In genomic region chr1:178004926-178005391, GRCh38 we compare ENCODE assay signal across 14 cellular contexts. TPM values are rescaled to one million over a fixed set of nuclear protein-coding genes. Genes with fewer than 3 reads are reported as not detected.
DNase-seq lines count a peak whose midpoint lies in the region; ATAC-seq, FAIRE-seq and TF ChIP-seq lines count a peak whose summit lies in the region.
"Had no signal": no experiment of that assay in that cellular context is flagged by ENCODE, and none has a peak within 500 bp of the region (broad histone marks: within the 10 kb centered on the region; RNA-seq: fewer than 3 reads in every experiment).

No MANE protein-coding gene starts in this region.

- H3K4ac ChIP-seq in H9 (ENCODE audit: low read depth, low read length): no peak overlapping the region

- TF ChIP-seq CTCF in endothelial cell of umbilical vein (IDR thresholded peaks at IDR 0.05; ENCODE audit: extremely low read depth in 1 of 2, insufficient read depth in 1 of 2, low read depth in 1 of 2, low read length in 2 of 2) (no peak), H9 (conservative IDR thresholded peaks at IDR 0.05) (no peak)

- H2AFZ ChIP-seq in endothelial cell of umbilical vein (ENCODE audit: low read depth, low read length): peak overlapping the region; percentile 53
- H2AFZ ChIP-seq in H9 (ENCODE audit: low read length): no peak overlapping the region

- POLR2A ChIA-PET in endothelial cell of umbilical vein (lab: Charles Lee): no interaction called here

- no peak for TF ChIP-seq POLR2A in endothelial cell of umbilical vein (IDR thresholded peaks at IDR 0.05; ENCODE audit: low read depth, low read length)

- FAIRE-seq in endothelial cell of umbilical vein (lab: Jason Lieb, UNC): peak; percentile 78

- H3K27ac ChIP-seq in endothelial cell of umbilical vein (ENCODE audit: insufficient read depth, low read depth, low read length) (no peak overlapping the region), H9 (ENCODE audit: insufficient read length, low read depth, low read length) (no peak overlapping the region), substantia nigra (ENCODE audit: low read depth, low read length, poor library complexity, severe bottlenecking) (no peak overlapping the region)
- H3K27ac ChIP-seq: coronary artery, psoas muscle had no signal

- no peaks in the 10 kb centered on the region for H3K36me3 ChIP-seq in endothelial cell of umbilical vein (ENCODE audit: control insufficient read depth in 2 of 2, extremely low read depth in 1 of 2, insufficient read depth in 2 of 2, low read length in 2 of 2)

- peaks cover 2% of the 10 kb centered on the region for H3K4me1 ChIP-seq in endothelial cell of umbilical vein (ENCODE audit: control insufficient read depth, extremely low read depth, insufficient read depth, low read length)
- H3K4me1 ChIP-seq in H9 (ENCODE audit: insufficient read depth, low read length): no peaks in the 10 kb centered on the region

- no peaks in the 10 kb centered on the region for H3K23me2 ChIP-seq in H9 (ENCODE audit: insufficient read length, low read depth, low read length, poor library complexity, severe bottlenecking)

- no peak overlapping the region for H3K23ac ChIP-seq in H9 (ENCODE audit: insufficient read length, low read depth, low read length)

- no CpG with 5 or more reads among the region's 6 CpGs for WGBS in H9 (ENCODE audit: extremely low coverage, insufficient read length, low lambda C conversion rate)

- H4K20me1 ChIP-seq in endothelial cell of umbilical vein (replicated peaks; ENCODE audit: control insufficient read depth, extremely low read depth, insufficient read depth, low read length) (no peaks in the 10 kb centered on the region), H9 (ENCODE audit: control insufficient read depth, insufficient read depth, insufficient read length) (no peaks in the 10 kb centered on the region)

- H2BK5ac ChIP-seq in H9 (ENCODE audit: insufficient read length, low read length): no peak overlapping the region

- H3K36me3 Mint-ChIP-seq in H9 (ENCODE audit: insufficient read depth in 1 of 3, low read depth in 3 of 3): no peaks in the 10 kb centered on the region

- no peaks in the 10 kb centered on the region for H3K9me1 ChIP-seq in endothelial cell of umbilical vein (replicated peaks; ENCODE audit: control insufficient read depth, extremely low read depth, insufficient read depth, low read length)

- no peak overlapping the region for H2BK15ac ChIP-seq in H9 (ENCODE audit: low read depth, low read length)

- no peak overlapping the region for H2BK20ac ChIP-seq in H9 (ENCODE audit: low read depth, low read length, poor library complexity, severe bottlenecking)

- peak; percentile 83 for ATAC-seq in GM18870 (IDR thresholded peaks at IDR 0.05; ENCODE audit: unreplicated experiment)
- peak; percentile 73 for ATAC-seq in HG03442 (IDR thresholded peaks at IDR 0.05; ENCODE audit: unreplicated experiment)
- ATAC-seq: psoas muscle had no signal

- H3K4me3 Mint-ChIP-seq in H9: no peak overlapping the region
- H3K4me3 Mint-ChIP-seq: activated CD4-positive, alpha-beta T cell treated with anti-CD3 and anti-CD28 coated beads, Interleukin-2, amount 10 ng/mL, durations not matched to agents 24 days and 14 days; activated naive CD4-positive, alpha-beta T cell treated with anti-CD3 and anti-CD28 coated beads for 36 hours had no signal

- intact Hi-C loops in endothelial cell of umbilical vein (cut with micrococcal nuclease): no loop called here

- H3K27me3 ChIP-seq in endothelial cell of umbilical vein (ENCODE audit: control insufficient read depth in 2 of 2, insufficient read depth in 2 of 2, low read length in 2 of 2): no peaks in the 10 kb centered on the region
- H3K27me3 ChIP-seq in H9 (ENCODE audit: insufficient read depth, low read length): no peaks in the 10 kb centered on the region

- no peak overlapping the region for H2AK5ac ChIP-seq in H9 (ENCODE audit: insufficient read length, low read length)

- no peaks in the 10 kb centered on the region; a peak in 1 of 5 replicates for H3K9me3 Mint-ChIP-seq in H9
- H3K9me3 Mint-ChIP-seq: activated CD4-positive, alpha-beta T cell treated with anti-CD3 and anti-CD28 coated beads, Interleukin-2, amount 10 ng/mL, durations not matched to agents 24 days and 14 days; activated naive CD4-positive, alpha-beta T cell treated with anti-CD3 and anti-CD28 coated beads for 36 hours had no signal

- H3K4me3 ChIP-seq in endothelial cell of umbilical vein (replicated peaks in 1 of 3; ENCODE audit: insufficient read depth in 1 of 3, low read depth in 1 of 3, low read length in 3 of 3): no peak overlapping the region
- H3K4me3 ChIP-seq: coronary artery, psoas muscle had no signal

- no peak overlapping the region for H3K18ac ChIP-seq in H9 (ENCODE audit: insufficient read length, low read depth, low read length)

- H4K91ac ChIP-seq in H9 (ENCODE audit: insufficient read length, low read depth, low read length): no peak overlapping the region

- no peak overlapping the region for H2BK12ac ChIP-seq in H9 (ENCODE audit: insufficient read length, low read depth, low read length)

- peaks cover 0 to 1% of the 10 kb centered on the region in 2 experiments; a peak in 1 of 4 replicates for H3K4me1 Mint-ChIP-seq in H9
- H3K4me1 Mint-ChIP-seq: activated CD4-positive, alpha-beta T cell treated with anti-CD3 and anti-CD28 coated beads, Interleukin-2, amount 10 ng/mL, durations not matched to agents 24 days and 14 days had no signal

- H3K9me3 ChIP-seq in endothelial cell of umbilical vein (replicated peaks; ENCODE audit: control insufficient read depth, insufficient read depth, low read length): no peaks in the 10 kb centered on the region
- no peaks in the 10 kb centered on the region for H3K9me3 ChIP-seq in H9 (ENCODE audit: control insufficient read depth, low read depth, low read length)
- H3K9me3 ChIP-seq: psoas muscle had no signal

- CTCF ChIA-PET in endothelial cell of umbilical vein (lab: Charles Lee): interaction anchor here (0.6 to 1.4 kb wide), 2 partner anchors 20 to 27 kb away, joined by 3 to 6 read pairs; no protein-coding TSS in a partner anchor

- H3K56ac ChIP-seq in H9 (ENCODE audit: insufficient read length, low read depth, low read length): no peak overlapping the region

- no peaks in the 10 kb centered on the region for H3K79me2 ChIP-seq in endothelial cell of umbilical vein (ENCODE audit: control insufficient read depth, insufficient read depth, low read length)
- H3K79me2 ChIP-seq in H9 (ENCODE audit: insufficient read depth, low read length): no peaks in the 10 kb centered on the region

- peaks cover 7% of the 10 kb centered on the region for H3K27me3 Mint-ChIP-seq in H9 (ENCODE audit: low read depth)
- H3K27me3 Mint-ChIP-seq: activated CD4-positive, alpha-beta T cell treated with anti-CD3 and anti-CD28 coated beads, Interleukin-2, amount 10 ng/mL, durations not matched to agents 24 days and 14 days had no signal

- H3K4me2 ChIP-seq in endothelial cell of umbilical vein (ENCODE audit: insufficient read depth, low read length) (no peak overlapping the region), H9 (ENCODE audit: insufficient read depth, insufficient read length, low read length) (no peak overlapping the region)

- DNase-seq in AG08395 (ENCODE audit: low spot score) (peak; percentile 43), endothelial cell of umbilical vein (ENCODE audit: low read depth, low spot score) (peak; percentile 9), SIG-M5 treated with dmso at 0.1 percent for 504 hours (lab: John Stamatoyannopoulos, UW; ENCODE audit: unreplicated experiment) (no peak), SIG-M5 (lab: John Stamatoyannopoulos, UW) (no peak), H9 (no peak), substantia nigra (lab: John Stamatoyannopoulos, UW) (no peak)
- DNase-seq: activated CD4-positive, alpha-beta T cell treated with anti-CD3 and anti-CD28 coated beads, Interleukin-2, amount 10 ng/mL, durations not matched to agents 24 days and 14 days; activated naive CD4-positive, alpha-beta T cell treated with anti-CD3 and anti-CD28 coated beads for 36 hours; GF-D8; NCI-H510A; psoas muscle had no signal

- no peak overlapping the region for H2BK120ac ChIP-seq in H9 (ENCODE audit: low read depth, low read length, poor library complexity, severe bottlenecking)

- H4K5ac ChIP-seq in H9 (ENCODE audit: insufficient read length, low read depth, low read length): no peak overlapping the region

- no peak overlapping the region for H3K14ac ChIP-seq in H9 (ENCODE audit: insufficient read depth, low read length)

- dilution Hi-C loops in endothelial cell of umbilical vein (cut with MboI; ENCODE audit: extremely low pct_ligation_motif_present, low sequenced_read_pairs): no loop called here

- no peak overlapping the region for H3T11ph ChIP-seq in H9 (ENCODE audit: low read length)

- no peak overlapping the region for H3K27ac Mint-ChIP-seq in H9
- H3K27ac Mint-ChIP-seq: activated CD4-positive, alpha-beta T cell treated with anti-CD3 and anti-CD28 coated beads, Interleukin-2, amount 10 ng/mL, durations not matched to agents 24 days and 14 days; activated naive CD4-positive, alpha-beta T cell treated with anti-CD3 and anti-CD28 coated beads for 36 hours had no signal

- H3K9ac ChIP-seq in endothelial cell of umbilical vein (replicated peaks; ENCODE audit: extremely low read depth, insufficient read depth, low read length) (no peak overlapping the region), H9 (ENCODE audit: extremely low read depth, insufficient read length, low read length) (no peak overlapping the region)

- no TSS peak for BruUV-seq in endothelial cell of umbilical vein (replicated peaks; lab: Mats Ljungman, UMichigan)

- no peaks in the 10 kb centered on the region for H3K79me1 ChIP-seq in H9 (ENCODE audit: insufficient read depth, low read depth, low read length, poor library complexity, severe bottlenecking)

- H4K8ac ChIP-seq in H9 (replicated peaks; ENCODE audit: insufficient read length, low read depth, low read length): no peak overlapping the region

TF ChIP-seq in endothelial cell of umbilical vein, 7 proteins besides CTCF, POLR2A, EP300 and RAD21 (continues in another document):
- TF ChIP-seq, protein P1, sequence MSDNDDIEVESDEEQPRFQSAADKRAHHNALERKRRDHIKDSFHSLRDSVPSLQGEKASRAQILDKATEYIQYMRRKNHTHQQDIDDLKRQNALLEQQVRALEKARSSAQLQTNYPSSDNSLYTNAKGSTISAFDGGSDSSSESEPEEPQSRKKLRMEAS (IDR thresholded peaks at IDR 0.05; ENCODE audit: insufficient read depth, insufficient read length): no peak
- no peak for TF ChIP-seq GATA2 (IDR thresholded peaks at IDR 0.05; ENCODE audit: insufficient read depth, insufficient read length, low read depth, low read length)
- TF ChIP-seq FOS (IDR thresholded peaks at IDR 0.05; ENCODE audit: borderline replicate concordance, insufficient read depth, low read length): peak; percentile 73

RNA-seq across cellular contexts. Expression of gene SEC16B, which starts 35.1 kb away (rescaled TPM):
- 0.44 and 0.78 TPM in 2 replicates for total RNA-seq in endothelial cell of umbilical vein
- polyA plus RNA-seq in endothelial cell of umbilical vein: 0.46 and 0.58 TPM in 2 replicates
- polyA plus RNA-seq in endothelial cell of umbilical vein (2011; cell fraction: cytosol; rRNA removed): 0.34 and 0.41 TPM in 2 replicates
- polyA plus RNA-seq in endothelial cell of umbilical vein (2011; cell fraction: nucleus; rRNA removed): 3.9 and 4.4 TPM in 2 replicates
- 0.27 and 0.68 TPM in 2 replicates for polyA plus RNA-seq in endothelial cell of umbilical vein (2012)
- polyA minus RNA-seq in endothelial cell of umbilical vein: 0.63 and 2.3 TPM in 2 replicates
- not detected for polyA minus RNA-seq in endothelial cell of umbilical vein (2011; cell fraction: cytosol; rRNA and poly(A)+ RNA removed)
- 1.3 and 2.3 TPM in 2 replicates for polyA minus RNA-seq in endothelial cell of umbilical vein (2011; cell fraction: nucleus; rRNA and poly(A)+ RNA removed)
- 0.70 and 0.83 TPM in 2 replicates for total RNA-seq in H9 (2021)
- total RNA-seq: activated CD4-positive, alpha-beta T cell treated with anti-CD3 and anti-CD28 coated beads, Interleukin-2, amount 10 ng/mL, durations not matched to agents 24 days and 14 days; activated naive CD4-positive, alpha-beta T cell treated with anti-CD3 and anti-CD28 coated beads for 36 hours had no signal

Comparison
In these comparisons a context has a peak if more than half of its experiments do, and no peak if none do; other contexts are left out.
1. DNase-seq: peak in AG08395 (single experiment) and endothelial cell of umbilical vein (single experiment); none in SIG-M5 treated with dmso at 0.1 percent for 504 hours (single experiment), SIG-M5 (single experiment), H9 (single experiment) and substantia nigra (0 of 49).